1 cellular context compared by ENCODE assay signal in the genomic region with DNA sequence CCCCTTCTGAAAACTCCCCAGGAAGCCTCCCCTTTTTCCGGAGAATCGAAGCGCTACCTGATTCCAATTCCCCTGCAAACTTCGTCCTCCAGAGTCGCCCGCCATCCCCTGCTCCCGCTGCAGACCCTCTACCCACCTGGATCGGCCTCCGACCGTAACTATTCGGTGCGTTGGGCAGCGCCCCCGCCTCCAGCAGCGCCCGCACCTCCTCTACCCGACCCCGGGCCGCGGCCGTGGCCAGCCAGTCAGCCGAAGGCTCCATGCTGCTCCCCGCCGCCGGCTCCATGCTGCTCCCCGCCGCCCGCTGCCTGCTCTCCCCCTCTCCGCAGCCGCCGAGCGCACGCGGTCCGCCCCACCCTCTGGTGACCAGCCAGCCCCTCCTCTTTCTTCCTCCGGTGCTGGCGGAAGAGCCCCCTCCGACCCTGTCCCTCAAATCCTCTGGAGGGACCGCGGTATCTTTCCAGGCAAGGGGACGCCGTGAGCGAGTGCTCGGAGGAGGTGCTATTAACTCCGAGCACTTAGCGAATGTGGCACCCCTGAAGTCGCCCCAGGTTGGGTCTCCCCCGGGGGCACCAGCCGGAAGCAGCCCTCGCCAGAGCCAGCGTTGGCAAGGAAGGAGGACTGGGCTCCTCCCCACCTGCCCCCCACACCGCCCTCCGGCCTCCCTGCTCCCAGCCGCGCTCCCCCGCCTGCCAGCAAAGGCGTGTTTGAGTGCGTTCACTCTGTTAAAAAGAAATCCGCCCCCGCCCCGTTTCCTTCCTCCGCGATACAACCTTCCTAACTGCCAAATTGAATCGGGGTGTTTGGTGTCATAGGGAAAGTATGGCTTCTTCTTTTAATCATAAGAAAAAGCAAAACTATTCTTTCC.
TF ChIP-seq lines count a peak whose summit lies in the region.

No MANE protein-coding gene starts in this region.

TF ChIP-seq in HEK293, 187 proteins besides CTCF, POLR2A, EP300 and RAD21 (continued from another document and continues in another):
- no peak for TF ChIP-seq SETDB1 (IDR thresholded peaks at IDR 0.05; ENCODE audit: insufficient read length, low read length)
- TF ChIP-seq, protein P1, sequence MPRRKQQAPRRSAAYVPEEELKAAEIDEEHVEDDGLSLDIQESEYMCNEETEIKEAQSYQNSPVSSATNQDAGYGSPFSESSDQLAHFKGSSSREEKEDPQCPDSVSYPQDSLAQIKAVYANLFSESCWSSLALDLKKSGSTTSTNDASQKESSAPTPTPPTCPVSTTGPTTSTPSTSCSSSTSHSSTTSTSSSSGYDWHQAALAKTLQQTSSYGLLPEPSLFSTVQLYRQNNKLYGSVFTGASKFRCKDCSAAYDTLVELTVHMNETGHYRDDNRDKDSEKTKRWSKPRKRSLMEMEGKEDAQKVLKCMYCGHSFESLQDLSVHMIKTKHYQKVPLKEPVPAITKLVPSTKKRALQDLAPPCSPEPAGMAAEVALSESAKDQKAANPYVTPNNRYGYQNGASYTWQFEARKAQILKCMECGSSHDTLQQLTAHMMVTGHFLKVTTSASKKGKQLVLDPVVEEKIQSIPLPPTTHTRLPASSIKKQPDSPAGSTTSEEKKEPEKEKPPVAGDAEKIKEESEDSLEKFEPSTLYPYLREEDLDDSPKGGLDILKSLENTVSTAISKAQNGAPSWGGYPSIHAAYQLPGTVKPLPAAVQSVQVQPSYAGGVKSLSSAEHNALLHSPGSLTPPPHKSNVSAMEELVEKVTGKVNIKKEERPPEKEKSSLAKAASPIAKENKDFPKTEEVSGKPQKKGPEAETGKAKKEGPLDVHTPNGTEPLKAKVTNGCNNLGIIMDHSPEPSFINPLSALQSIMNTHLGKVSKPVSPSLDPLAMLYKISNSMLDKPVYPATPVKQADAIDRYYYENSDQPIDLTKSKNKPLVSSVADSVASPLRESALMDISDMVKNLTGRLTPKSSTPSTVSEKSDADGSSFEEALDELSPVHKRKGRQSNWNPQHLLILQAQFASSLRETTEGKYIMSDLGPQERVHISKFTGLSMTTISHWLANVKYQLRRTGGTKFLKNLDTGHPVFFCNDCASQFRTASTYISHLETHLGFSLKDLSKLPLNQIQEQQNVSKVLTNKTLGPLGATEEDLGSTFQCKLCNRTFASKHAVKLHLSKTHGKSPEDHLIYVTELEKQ (tag by site-specific recombination; IDR thresholded peaks at IDR 0.05; ENCODE audit: borderline replicate concordance): no peak
- TF ChIP-seq ZSCAN30 (tag by site-specific recombination; IDR thresholded peaks at IDR 0.05): peak; percentile 55
- peak; percentile 62 for TF ChIP-seq IKZF3 (tag by site-specific recombination; IDR thresholded peaks at IDR 0.05)
- no peak for TF ChIP-seq ZNF248 (tag by site-specific recombination; IDR thresholded peaks at IDR 0.05)
- TF ChIP-seq ZEB2 (tag by site-specific recombination; IDR thresholded peaks at IDR 0.05): peak; percentile 88
- TF ChIP-seq, protein P2, sequence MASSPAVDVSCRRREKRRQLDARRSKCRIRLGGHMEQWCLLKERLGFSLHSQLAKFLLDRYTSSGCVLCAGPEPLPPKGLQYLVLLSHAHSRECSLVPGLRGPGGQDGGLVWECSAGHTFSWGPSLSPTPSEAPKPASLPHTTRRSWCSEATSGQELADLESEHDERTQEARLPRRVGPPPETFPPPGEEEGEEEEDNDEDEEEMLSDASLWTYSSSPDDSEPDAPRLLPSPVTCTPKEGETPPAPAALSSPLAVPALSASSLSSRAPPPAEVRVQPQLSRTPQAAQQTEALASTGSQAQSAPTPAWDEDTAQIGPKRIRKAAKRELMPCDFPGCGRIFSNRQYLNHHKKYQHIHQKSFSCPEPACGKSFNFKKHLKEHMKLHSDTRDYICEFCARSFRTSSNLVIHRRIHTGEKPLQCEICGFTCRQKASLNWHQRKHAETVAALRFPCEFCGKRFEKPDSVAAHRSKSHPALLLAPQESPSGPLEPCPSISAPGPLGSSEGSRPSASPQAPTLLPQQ (tag by site-specific recombination; IDR thresholded peaks at IDR 0.05): peak; percentile 33; the same call in 1 of the 2 replicates
- TF ChIP-seq ZNF10 (tag by site-specific recombination; IDR thresholded peaks at IDR 0.05): no peak
- no peak for TF ChIP-seq FEZF1 (tag by site-specific recombination; IDR thresholded peaks at IDR 0.05)
- TF ChIP-seq, protein P3, sequence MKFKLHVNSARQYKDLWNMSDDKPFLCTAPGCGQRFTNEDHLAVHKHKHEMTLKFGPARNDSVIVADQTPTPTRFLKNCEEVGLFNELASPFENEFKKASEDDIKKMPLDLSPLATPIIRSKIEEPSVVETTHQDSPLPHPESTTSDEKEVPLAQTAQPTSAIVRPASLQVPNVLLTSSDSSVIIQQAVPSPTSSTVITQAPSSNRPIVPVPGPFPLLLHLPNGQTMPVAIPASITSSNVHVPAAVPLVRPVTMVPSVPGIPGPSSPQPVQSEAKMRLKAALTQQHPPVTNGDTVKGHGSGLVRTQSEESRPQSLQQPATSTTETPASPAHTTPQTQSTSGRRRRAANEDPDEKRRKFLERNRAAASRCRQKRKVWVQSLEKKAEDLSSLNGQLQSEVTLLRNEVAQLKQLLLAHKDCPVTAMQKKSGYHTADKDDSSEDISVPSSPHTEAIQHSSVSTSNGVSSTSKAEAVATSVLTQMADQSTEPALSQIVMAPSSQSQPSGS (tag by site-specific recombination; IDR thresholded peaks at IDR 0.05; ENCODE audit: low read depth): no peak
- TF ChIP-seq, protein P4, sequence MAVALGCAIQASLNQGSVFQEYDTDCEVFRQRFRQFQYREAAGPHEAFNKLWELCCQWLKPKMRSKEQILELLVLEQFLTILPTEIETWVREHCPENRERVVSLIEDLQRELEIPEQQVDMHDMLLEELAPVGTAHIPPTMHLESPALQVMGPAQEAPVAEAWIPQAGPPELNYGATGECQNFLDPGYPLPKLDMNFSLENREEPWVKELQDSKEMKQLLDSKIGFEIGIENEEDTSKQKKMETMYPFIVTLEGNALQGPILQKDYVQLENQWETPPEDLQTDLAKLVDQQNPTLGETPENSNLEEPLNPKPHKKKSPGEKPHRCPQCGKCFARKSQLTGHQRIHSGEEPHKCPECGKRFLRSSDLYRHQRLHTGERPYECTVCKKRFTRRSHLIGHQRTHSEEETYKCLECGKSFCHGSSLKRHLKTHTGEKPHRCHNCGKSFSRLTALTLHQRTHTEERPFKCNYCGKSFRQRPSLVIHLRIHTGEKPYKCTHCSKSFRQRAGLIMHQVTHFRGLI (tag by site-specific recombination; IDR thresholded peaks at IDR 0.05): peak; percentile 89
- TF ChIP-seq, protein P5, sequence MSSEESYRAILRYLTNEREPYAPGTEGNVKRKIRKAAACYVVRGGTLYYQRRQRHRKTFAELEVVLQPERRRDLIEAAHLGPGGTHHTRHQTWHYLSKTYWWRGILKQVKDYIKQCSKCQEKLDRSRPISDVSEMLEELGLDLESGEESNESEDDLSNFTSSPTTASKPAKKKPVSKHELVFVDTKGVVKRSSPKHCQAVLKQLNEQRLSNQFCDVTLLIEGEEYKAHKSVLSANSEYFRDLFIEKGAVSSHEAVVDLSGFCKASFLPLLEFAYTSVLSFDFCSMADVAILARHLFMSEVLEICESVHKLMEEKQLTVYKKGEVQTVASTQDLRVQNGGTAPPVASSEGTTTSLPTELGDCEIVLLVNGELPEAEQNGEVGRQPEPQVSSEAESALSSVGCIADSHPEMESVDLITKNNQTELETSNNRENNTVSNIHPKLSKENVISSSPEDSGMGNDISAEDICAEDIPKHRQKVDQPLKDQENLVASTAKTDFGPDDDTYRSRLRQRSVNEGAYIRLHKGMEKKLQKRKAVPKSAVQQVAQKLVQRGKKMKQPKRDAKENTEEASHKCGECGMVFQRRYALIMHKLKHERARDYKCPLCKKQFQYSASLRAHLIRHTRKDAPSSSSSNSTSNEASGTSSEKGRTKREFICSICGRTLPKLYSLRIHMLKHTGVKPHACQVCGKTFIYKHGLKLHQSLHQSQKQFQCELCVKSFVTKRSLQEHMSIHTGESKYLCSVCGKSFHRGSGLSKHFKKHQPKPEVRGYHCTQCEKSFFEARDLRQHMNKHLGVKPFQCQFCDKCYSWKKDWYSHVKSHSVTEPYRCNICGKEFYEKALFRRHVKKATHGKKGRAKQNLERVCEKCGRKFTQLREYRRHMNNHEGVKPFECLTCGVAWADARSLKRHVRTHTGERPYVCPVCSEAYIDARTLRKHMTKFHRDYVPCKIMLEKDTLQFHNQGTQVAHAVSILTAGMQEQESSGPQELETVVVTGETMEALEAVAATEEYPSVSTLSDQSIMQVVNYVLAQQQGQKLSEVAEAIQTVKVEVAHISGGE (tag by site-specific recombination; conservative IDR thresholded peaks at IDR 0.05; ENCODE audit: low read depth): peak; percentile 94
- TF ChIP-seq, protein P6, sequence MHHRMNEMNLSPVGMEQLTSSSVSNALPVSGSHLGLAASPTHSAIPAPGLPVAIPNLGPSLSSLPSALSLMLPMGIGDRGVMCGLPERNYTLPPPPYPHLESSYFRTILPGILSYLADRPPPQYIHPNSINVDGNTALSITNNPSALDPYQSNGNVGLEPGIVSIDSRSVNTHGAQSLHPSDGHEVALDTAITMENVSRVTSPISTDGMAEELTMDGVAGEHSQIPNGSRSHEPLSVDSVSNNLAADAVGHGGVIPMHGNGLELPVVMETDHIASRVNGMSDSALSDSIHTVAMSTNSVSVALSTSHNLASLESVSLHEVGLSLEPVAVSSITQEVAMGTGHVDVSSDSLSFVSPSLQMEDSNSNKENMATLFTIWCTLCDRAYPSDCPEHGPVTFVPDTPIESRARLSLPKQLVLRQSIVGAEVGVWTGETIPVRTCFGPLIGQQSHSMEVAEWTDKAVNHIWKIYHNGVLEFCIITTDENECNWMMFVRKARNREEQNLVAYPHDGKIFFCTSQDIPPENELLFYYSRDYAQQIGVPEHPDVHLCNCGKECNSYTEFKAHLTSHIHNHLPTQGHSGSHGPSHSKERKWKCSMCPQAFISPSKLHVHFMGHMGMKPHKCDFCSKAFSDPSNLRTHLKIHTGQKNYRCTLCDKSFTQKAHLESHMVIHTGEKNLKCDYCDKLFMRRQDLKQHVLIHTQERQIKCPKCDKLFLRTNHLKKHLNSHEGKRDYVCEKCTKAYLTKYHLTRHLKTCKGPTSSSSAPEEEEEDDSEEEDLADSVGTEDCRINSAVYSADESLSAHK (tag by site-specific recombination; IDR thresholded peaks at IDR 0.05): no peak
- TF ChIP-seq, protein P7, sequence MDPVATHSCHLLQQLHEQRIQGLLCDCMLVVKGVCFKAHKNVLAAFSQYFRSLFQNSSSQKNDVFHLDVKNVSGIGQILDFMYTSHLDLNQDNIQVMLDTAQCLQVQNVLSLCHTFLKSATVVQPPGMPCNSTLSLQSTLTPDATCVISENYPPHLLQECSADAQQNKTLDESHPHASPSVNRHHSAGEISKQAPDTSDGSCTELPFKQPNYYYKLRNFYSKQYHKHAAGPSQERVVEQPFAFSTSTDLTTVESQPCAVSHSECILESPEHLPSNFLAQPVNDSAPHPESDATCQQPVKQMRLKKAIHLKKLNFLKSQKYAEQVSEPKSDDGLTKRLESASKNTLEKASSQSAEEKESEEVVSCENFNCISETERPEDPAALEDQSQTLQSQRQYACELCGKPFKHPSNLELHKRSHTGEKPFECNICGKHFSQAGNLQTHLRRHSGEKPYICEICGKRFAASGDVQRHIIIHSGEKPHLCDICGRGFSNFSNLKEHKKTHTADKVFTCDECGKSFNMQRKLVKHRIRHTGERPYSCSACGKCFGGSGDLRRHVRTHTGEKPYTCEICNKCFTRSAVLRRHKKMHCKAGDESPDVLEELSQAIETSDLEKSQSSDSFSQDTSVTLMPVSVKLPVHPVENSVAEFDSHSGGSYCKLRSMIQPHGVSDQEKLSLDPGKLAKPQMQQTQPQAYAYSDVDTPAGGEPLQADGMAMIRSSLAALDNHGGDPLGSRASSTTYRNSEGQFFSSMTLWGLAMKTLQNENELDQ (tag by site-specific recombination; IDR thresholded peaks at IDR 0.05; ENCODE audit: low read depth): no peak
- TF ChIP-seq GLIS1 (tag by site-specific recombination; IDR thresholded peaks at IDR 0.05): peak; percentile 88
- TF ChIP-seq ZNF24 (tag by site-specific recombination; IDR thresholded peaks at IDR 0.05): no peak
- no peak for TF ChIP-seq ZNF677 (tag by site-specific recombination; IDR thresholded peaks at IDR 0.05)
- TF ChIP-seq SP7 (tag by site-specific recombination; IDR thresholded peaks at IDR 0.05): peak; percentile 38
- TF ChIP-seq ZNF544 (tag by site-specific recombination; IDR thresholded peaks at IDR 0.05): no peak
- no peak for TF ChIP-seq ZNF133 (tag by site-specific recombination; IDR thresholded peaks at IDR 0.05)
- no peak for TF ChIP-seq ZNF184 (tag by site-specific recombination; IDR thresholded peaks at IDR 0.05)
- no peak for TF ChIP-seq ZNF426 (tag by site-specific recombination; IDR thresholded peaks at IDR 0.05)
- TF ChIP-seq, protein P8, sequence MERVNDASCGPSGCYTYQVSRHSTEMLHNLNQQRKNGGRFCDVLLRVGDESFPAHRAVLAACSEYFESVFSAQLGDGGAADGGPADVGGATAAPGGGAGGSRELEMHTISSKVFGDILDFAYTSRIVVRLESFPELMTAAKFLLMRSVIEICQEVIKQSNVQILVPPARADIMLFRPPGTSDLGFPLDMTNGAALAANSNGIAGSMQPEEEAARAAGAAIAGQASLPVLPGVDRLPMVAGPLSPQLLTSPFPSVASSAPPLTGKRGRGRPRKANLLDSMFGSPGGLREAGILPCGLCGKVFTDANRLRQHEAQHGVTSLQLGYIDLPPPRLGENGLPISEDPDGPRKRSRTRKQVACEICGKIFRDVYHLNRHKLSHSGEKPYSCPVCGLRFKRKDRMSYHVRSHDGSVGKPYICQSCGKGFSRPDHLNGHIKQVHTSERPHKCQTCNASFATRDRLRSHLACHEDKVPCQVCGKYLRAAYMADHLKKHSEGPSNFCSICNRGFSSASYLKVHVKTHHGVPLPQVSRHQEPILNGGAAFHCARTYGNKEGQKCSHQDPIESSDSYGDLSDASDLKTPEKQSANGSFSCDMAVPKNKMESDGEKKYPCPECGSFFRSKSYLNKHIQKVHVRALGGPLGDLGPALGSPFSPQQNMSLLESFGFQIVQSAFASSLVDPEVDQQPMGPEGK (tag by site-specific recombination; IDR thresholded peaks at IDR 0.05): peak; percentile 93
- TF ChIP-seq, protein P9, sequence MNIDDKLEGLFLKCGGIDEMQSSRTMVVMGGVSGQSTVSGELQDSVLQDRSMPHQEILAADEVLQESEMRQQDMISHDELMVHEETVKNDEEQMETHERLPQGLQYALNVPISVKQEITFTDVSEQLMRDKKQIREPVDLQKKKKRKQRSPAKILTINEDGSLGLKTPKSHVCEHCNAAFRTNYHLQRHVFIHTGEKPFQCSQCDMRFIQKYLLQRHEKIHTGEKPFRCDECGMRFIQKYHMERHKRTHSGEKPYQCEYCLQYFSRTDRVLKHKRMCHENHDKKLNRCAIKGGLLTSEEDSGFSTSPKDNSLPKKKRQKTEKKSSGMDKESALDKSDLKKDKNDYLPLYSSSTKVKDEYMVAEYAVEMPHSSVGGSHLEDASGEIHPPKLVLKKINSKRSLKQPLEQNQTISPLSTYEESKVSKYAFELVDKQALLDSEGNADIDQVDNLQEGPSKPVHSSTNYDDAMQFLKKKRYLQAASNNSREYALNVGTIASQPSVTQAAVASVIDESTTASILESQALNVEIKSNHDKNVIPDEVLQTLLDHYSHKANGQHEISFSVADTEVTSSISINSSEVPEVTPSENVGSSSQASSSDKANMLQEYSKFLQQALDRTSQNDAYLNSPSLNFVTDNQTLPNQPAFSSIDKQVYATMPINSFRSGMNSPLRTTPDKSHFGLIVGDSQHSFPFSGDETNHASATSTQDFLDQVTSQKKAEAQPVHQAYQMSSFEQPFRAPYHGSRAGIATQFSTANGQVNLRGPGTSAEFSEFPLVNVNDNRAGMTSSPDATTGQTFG (tag by site-specific recombination; IDR thresholded peaks at IDR 0.05; ENCODE audit: borderline replicate concordance): no peak
- no peak for TF ChIP-seq ZBTB7A (tag by site-specific recombination; IDR thresholded peaks at IDR 0.05; ENCODE audit: low read depth)
